ENCODE assay signal across 10 cellular contexts in the genomic region with DNA sequence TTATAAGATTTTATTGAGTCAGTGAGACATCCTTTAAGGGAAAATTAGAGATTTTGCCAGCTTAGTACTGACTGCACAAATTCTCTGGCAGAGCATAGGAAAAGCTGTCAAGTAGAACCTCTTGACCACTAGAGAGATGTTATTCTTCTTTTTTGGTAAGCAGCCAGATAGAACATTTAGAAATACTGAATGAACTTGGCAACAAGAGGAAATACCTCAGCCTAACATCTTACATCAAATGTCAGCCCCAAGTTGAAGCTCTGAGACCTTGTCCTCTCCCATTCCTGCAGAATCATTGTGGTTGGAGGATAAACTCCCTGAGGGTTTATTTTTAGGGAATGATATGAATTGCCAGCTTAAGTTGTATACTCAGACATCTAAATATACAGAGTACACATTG. TPM values are rescaled to one million over a fixed set of nuclear protein-coding genes. Genes with fewer than 3 reads are reported as not detected.
DNase-seq lines count a peak whose midpoint lies in the region; ATAC-seq and TF ChIP-seq lines count a peak whose summit lies in the region.
"Had no signal": no experiment of that assay in that cellular context is flagged by ENCODE, and none has a peak within 500 bp of the region (broad histone marks: within the 10 kb centered on the region; RNA-seq: fewer than 3 reads in every experiment).

No MANE protein-coding gene starts in this region.

- no peaks in the 10 kb centered on the region for H4K20me1 ChIP-seq in OCI-LY7 (ENCODE audit: insufficient read depth, low read length)

- TF ChIP-seq EP300 in tibial nerve (IDR thresholded peaks at IDR 0.05), result peak; percentile 55 to 80

- TF ChIP-seq CTCF in LNCaP clone FGC (IDR thresholded peaks at IDR 0.05; ENCODE audit: control insufficient read depth, extremely low read depth, insufficient read depth) (no peak), cardiac fibroblast (IDR thresholded peaks at IDR 0.05; ENCODE audit: low read depth, low read length) (no peak), left lung (IDR thresholded peaks at IDR 0.05) (no peak), tibial nerve (IDR thresholded peaks at IDR 0.05) (no peak), OCI-LY7 (conservative IDR thresholded peaks at IDR 0.05; ENCODE audit: low read length) (no peak)

- peak overlapping the region; percentile 69 to 81 for H3K27ac ChIP-seq in left lung
- H3K27ac ChIP-seq in tibial nerve, result peak overlapping the region; percentile 44 to 82 (median 72)
- no peak overlapping the region for H3K27ac ChIP-seq in OCI-LY7 (ENCODE audit: low read depth, low read length, poor library complexity, severe bottlenecking)

- no peak overlapping the region for H3K4me2 ChIP-seq in OCI-LY7 (ENCODE audit: low read length)

- TF ChIP-seq POLR2A in tibial nerve (IDR thresholded peaks at IDR 0.05), result no peak

- DNase-seq in LNCaP clone FGC (ENCODE audit: low read depth) (peak; percentile 17), cardiac fibroblast (ENCODE audit: low read depth in 2 of 2) (peak; percentile 99), left lung (no peak), tibial nerve (ENCODE audit: low spot score in 2 of 2) (no peak), OCI-LY7 (ENCODE audit: low spot score) (no peak), COLO668 (lab: John Stamatoyannopoulos, UW; ENCODE audit: unreplicated experiment) (no peak)
- DNase-seq: activated CD8-positive, alpha-beta memory T cell treated with anti-CD3 and anti-CD28 coated beads, Interleukin-2, amount 10 ng/mL, durations not matched to agents 7 days and 5 days; NCI-H1436 treated with DMSO at 0.1 percent for 48 hours had no signal

- CTCF ChIA-PET in OCI-LY7 (lab: Charles Lee; ENCODE audit: unreplicated experiment), result no interaction called here

- no peak overlapping the region for H2AFZ ChIP-seq in OCI-LY7 (ENCODE audit: low read length)

- H3K4me3 ChIP-seq in LNCaP clone FGC (ENCODE audit: low read depth, low read length), result no peak overlapping the region
- H3K4me3 ChIP-seq in cardiac fibroblast (replicated peaks in 1 of 2; ENCODE audit: low read depth in 2 of 2, low read length in 2 of 2), result no peak overlapping the region
- H3K4me3 ChIP-seq in left lung, result no peak overlapping the region
- H3K4me3 ChIP-seq in tibial nerve, result no peak overlapping the region
- no peak overlapping the region for H3K4me3 ChIP-seq in OCI-LY7 (ENCODE audit: low read depth, low read length, poor library complexity, severe bottlenecking)

- intact Hi-C loops in left lung (cut with DNase I), result no loop called here
- intact Hi-C loops in OCI-LY7 (cut with micrococcal nuclease; ENCODE audit: unreplicated experiment), result no loop called here

- no peaks in the 10 kb centered on the region for H3K27me3 ChIP-seq in left lung
- no peaks in the 10 kb centered on the region for H3K27me3 ChIP-seq in tibial nerve

- H3K9me2 ChIP-seq in OCI-LY7 (ENCODE audit: insufficient read depth, low read length), result no peaks in the 10 kb centered on the region

- no peaks in the 10 kb centered on the region for H3K79me2 ChIP-seq in OCI-LY7 (ENCODE audit: insufficient read depth, low read depth, low read length)

- H3K4me1 ChIP-seq in left lung (peaks cover 21 to 44% of the 10 kb centered on the region in 2 donors), tibial nerve (peaks cover 0 to 57% (median 28%) of the 10 kb centered on the region in 4 donors), OCI-LY7 (ENCODE audit: insufficient read depth, low read length, poor library complexity, severe bottlenecking) (peaks cover 15% of the 10 kb centered on the region)

- H3K9me3 ChIP-seq in left lung (no peaks in the 10 kb centered on the region), tibial nerve (no peaks in the 10 kb centered on the region), OCI-LY7 (ENCODE audit: low read length) (no peaks in the 10 kb centered on the region)

- POLR2A ChIA-PET in OCI-LY7 (lab: Charles Lee), result interaction anchor here (1.0 to 1.7 kb wide), 3 partner anchors 10 to 18 kb away, joined by 3 to 4 read pairs (median 3); no protein-coding TSS in a partner anchor

- ATAC-seq in left lung (peak; percentile 76), HG03439 (IDR thresholded peaks at IDR 0.05; ENCODE audit: unreplicated experiment) (no peak), HG03025 (IDR thresholded peaks at IDR 0.05; ENCODE audit: low FRiP score, unreplicated experiment) (no peak)
- ATAC-seq: activated CD8-positive, alpha-beta memory T cell treated with anti-CD3 and anti-CD28 coated beads, Interleukin-2, amount 10 ng/mL, durations not matched to agents 7 days and 5 days had no signal

- H3K36me3 ChIP-seq in left lung (no peaks in the 10 kb centered on the region), tibial nerve (no peaks in the 10 kb centered on the region), OCI-LY7 (ENCODE audit: insufficient read depth, low read length) (no peaks in the 10 kb centered on the region)

- no TSS peak for BruUV-seq in OCI-LY7 (replicated peaks; lab: Mats Ljungman, UMichigan)

RNA-seq across cellular contexts. Expression of gene MIGA1, which starts 53.4 kb away (rescaled TPM):
- total RNA-seq in left lung, result 10 to 100 TPM; 15.5 to 16.4 TPM
- total RNA-seq in tibial nerve, result 10 to 100 TPM; 14.7 to 27.8 (median 21.2) TPM
- 3.7 and 5.1 TPM in 2 replicates for total RNA-seq in OCI-LY7 (2014; rRNA removed; shearing (Covaris generic))
- total RNA-seq in OCI-LY7 (2022), result 7.5 and 8.4 TPM in 2 replicates

RNA-seq across cellular contexts. Expression of gene NEXN, which starts 55.5 kb away (rescaled TPM):
- total RNA-seq in left lung (10 to 100 TPM; 17.9 to 26.7 TPM), tibial nerve (10 to 100 TPM; 18.0 to 22.8 (median 20.5) TPM), OCI-LY7 (2022) (0.28 TPM in 1 of 2 replicates, not detected in the other)
- total RNA-seq in OCI-LY7 (2014; rRNA removed; shearing (Covaris generic)), result not detected in 2 replicates

Comparison
In these comparisons a context has a peak if more than half of its experiments do, and no peak if none do; other contexts are left out.
1. DNase-seq: peak in LNCaP clone FGC (single experiment) and cardiac fibroblast (2 of 2); none in left lung (0 of 2), tibial nerve (0 of 2), OCI-LY7 (single experiment) and COLO668 (single experiment).
2. RNA of gene NEXN, which starts 55.5 kb away (total RNA-seq): 17.9 to 26.7 TPM in left lung and 18.0 to 22.8 TPM in tibial nerve; 0.28 TPM in OCI-LY7; every median in the first group is over 10 times any median in the second.